Comparison of ENCODE assay signal across 15 cellular contexts in the genomic region with DNA sequence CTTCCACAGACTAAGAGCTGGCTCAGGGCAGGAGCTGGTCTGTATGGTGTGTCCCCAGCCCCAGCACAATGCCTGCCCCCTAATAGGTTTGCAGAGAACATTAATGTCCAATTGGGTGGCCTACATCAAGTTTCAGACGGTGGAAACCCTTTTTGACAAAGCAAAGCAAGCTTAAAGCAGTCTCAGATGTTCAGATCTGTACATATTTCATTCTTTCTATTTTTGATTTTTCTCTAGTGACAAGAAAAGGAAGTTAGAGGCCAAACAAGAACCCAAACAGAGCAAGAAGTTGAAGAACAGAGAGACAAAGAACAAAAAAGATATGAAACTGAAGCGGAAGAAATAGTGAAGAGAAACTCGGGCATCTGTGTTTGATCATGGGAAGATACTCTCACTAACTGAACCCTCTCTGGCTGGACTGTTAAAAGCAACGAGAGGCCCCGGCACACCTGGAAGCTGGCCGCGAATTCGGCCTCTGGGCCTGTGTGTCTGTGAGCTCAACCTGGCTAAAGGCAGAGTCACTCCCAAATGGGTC. TPM values are rescaled to one million over a fixed set of nuclear protein-coding genes. Genes with fewer than 3 reads are reported as not detected.
DNase-seq lines count a peak whose midpoint lies in the region; ATAC-seq and TF ChIP-seq lines count a peak whose summit lies in the region.
"Had no signal": no experiment of that assay in that cellular context is flagged by ENCODE, and none has a peak within 500 bp of the region (broad histone marks: within the 10 kb centered on the region; RNA-seq: fewer than 3 reads in every experiment).

No MANE protein-coding gene starts in this region.

- H3K27me3 Mint-ChIP-seq in activated CD4-positive, alpha-beta memory T cell treated with anti-CD3 and anti-CD28 coated beads for 36 hours: no peaks in the 10 kb centered on the region
- H3K27me3 Mint-ChIP-seq in activated CD4-positive, alpha-beta memory T cell treated with anti-CD3 and anti-CD28 coated beads, Interleukin-2, amount 10 ng/mL, durations not matched to agents 7 days and 5 days: no peaks in the 10 kb centered on the region

- POLR2A ChIA-PET in GM10248 (lab: Yijun Ruan, JAX): no interaction called here
- POLR2A ChIA-PET in activated CD4-positive, alpha-beta memory T cell treated with anti-CD3 and anti-CD28 coated beads for 36 hours (lab: Charles Lee): no interaction called here
- POLR2A ChIA-PET in activated CD4-positive, alpha-beta memory T cell treated with anti-CD3 and anti-CD28 coated beads, Interleukin-2, amount 10 ng/mL, durations not matched to agents 7 days and 5 days (lab: Charles Lee): no interaction called here

- H3K27ac ChIP-seq in SK-N-MC: peak overlapping the region; percentile 53

- H3K27ac Mint-ChIP-seq in activated CD4-positive, alpha-beta memory T cell treated with anti-CD3 and anti-CD28 coated beads for 36 hours: no peak overlapping the region
- no peak overlapping the region for H3K27ac Mint-ChIP-seq in activated CD4-positive, alpha-beta memory T cell treated with anti-CD3 and anti-CD28 coated beads, Interleukin-2, amount 10 ng/mL, durations not matched to agents 7 days and 5 days

- no peak overlapping the region for H3K9ac ChIP-seq in SK-N-MC (ENCODE audit: insufficient read length)

- no peak overlapping the region for H3K4me3 Mint-ChIP-seq in activated CD4-positive, alpha-beta memory T cell treated with anti-CD3 and anti-CD28 coated beads for 36 hours
- H3K4me3 Mint-ChIP-seq in activated CD4-positive, alpha-beta memory T cell treated with anti-CD3 and anti-CD28 coated beads, Interleukin-2, amount 10 ng/mL, durations not matched to agents 7 days and 5 days: no peak overlapping the region

- DNase-seq in GM10248 (ENCODE audit: extremely low spot score) (peak; percentile 67), SK-N-MC (ENCODE audit: low read depth, low spot score) (no peak), NCI-H510A treated with DMSO at 0.1 percent for 48 hours (lab: John Stamatoyannopoulos, UW) (no peak), activated gamma-delta T cell treated with Interleukin-2 at 50 U/mL for 16 hours (no peak)
- no peak for DNase-seq in activated CD4-positive, alpha-beta memory T cell treated with anti-CD3 and anti-CD28 coated beads for 36 hours
- no peak for DNase-seq in activated CD4-positive, alpha-beta memory T cell treated with anti-CD3 and anti-CD28 coated beads, Interleukin-2, amount 10 ng/mL, durations not matched to agents 7 days and 5 days
- DNase-seq: activated CD4-positive, alpha-beta T cell treated with anti-CD3 and anti-CD28 coated beads, Interleukin-2, amount 50 U/mL, for 48 hours; activated naive CD4-positive, alpha-beta T cell treated with anti-CD3 and anti-CD28 coated beads, Interleukin-2, amount 50 U/mL, for 16 hours; islet precursor cell; NCI-H1105; NCI-H446 treated with DMSO at 0.1 percent for 48 hours; stimulated activated CD8-positive, alpha-beta memory T cell treated with anti-CD3 and anti-CD28 coated beads, Interleukin-4, amount 100 ng/mL, for 48 hours; T-helper 9 cell had no signal

- no peak overlapping the region for H3K4me3 ChIP-seq in SK-N-MC

- peaks cover 99% of the 10 kb centered on the region for H3K36me3 ChIP-seq in SK-N-MC (ENCODE audit: insufficient read depth, low read length)

- H3K9me3 Mint-ChIP-seq in activated CD4-positive, alpha-beta memory T cell treated with anti-CD3 and anti-CD28 coated beads for 36 hours: no peaks in the 10 kb centered on the region
- H3K9me3 Mint-ChIP-seq in activated CD4-positive, alpha-beta memory T cell treated with anti-CD3 and anti-CD28 coated beads, Interleukin-2, amount 10 ng/mL, durations not matched to agents 7 days and 5 days: no peaks in the 10 kb centered on the region

- H3K36me3 Mint-ChIP-seq in activated CD4-positive, alpha-beta memory T cell treated with anti-CD3 and anti-CD28 coated beads for 36 hours: peaks cover 46% of the 10 kb centered on the region
- H3K36me3 Mint-ChIP-seq in activated CD4-positive, alpha-beta memory T cell treated with anti-CD3 and anti-CD28 coated beads, Interleukin-2, amount 10 ng/mL, durations not matched to agents 7 days and 5 days (ENCODE audit: low read depth): peaks cover 46% of the 10 kb centered on the region

- H3K4me1 Mint-ChIP-seq in activated CD4-positive, alpha-beta memory T cell treated with anti-CD3 and anti-CD28 coated beads for 36 hours (ENCODE audit: low read depth): no peaks in the 10 kb centered on the region
- no peaks in the 10 kb centered on the region for H3K4me1 Mint-ChIP-seq in activated CD4-positive, alpha-beta memory T cell treated with anti-CD3 and anti-CD28 coated beads, Interleukin-2, amount 10 ng/mL, durations not matched to agents 7 days and 5 days

- intact Hi-C loops in activated CD4-positive, alpha-beta memory T cell treated with anti-CD3 and anti-CD28 coated beads for 36 hours (cut with micrococcal nuclease): no loop called here

- H3K9me3 ChIP-seq in SK-N-MC (ENCODE audit: low read depth, low read length): no peaks in the 10 kb centered on the region

- ATAC-seq in GM19035 (IDR thresholded peaks at IDR 0.05; ENCODE audit: unreplicated experiment) (peak; percentile 43), HG02884 (IDR thresholded peaks at IDR 0.05; ENCODE audit: unreplicated experiment) (peak; percentile 50)

- CTCF ChIA-PET in GM10248 (lab: Yijun Ruan, JAX): interaction anchor here (0.8 to 2.2 kb wide), 3 partner anchors 8 to 175 kb away, joined by 3 to 6 read pairs (median 4); no protein-coding TSS in a partner anchor
- CTCF ChIA-PET in activated CD4-positive, alpha-beta memory T cell treated with anti-CD3 and anti-CD28 coated beads for 36 hours (lab: Charles Lee): no interaction called here
- CTCF ChIA-PET in activated CD4-positive, alpha-beta memory T cell treated with anti-CD3 and anti-CD28 coated beads, Interleukin-2, amount 10 ng/mL, durations not matched to agents 7 days and 5 days (lab: Charles Lee): interaction anchor here (1.6 kb wide), 1 partner anchor 28 kb away, joined by 4 read pairs; no protein-coding TSS in a partner anchor

- TF ChIP-seq CTCF in GM10248 (IDR thresholded peaks at IDR 0.05; ENCODE audit: control extremely low read depth, extremely low read depth, low read depth, missing control alignments): no peak

RNA-seq across cellular contexts. Expression of a gene that starts 40.5 kb away (rescaled TPM):
- 10 to 100 TPM; 84.7 to 87.6 TPM for total RNA-seq in activated CD4-positive, alpha-beta memory T cell treated with anti-CD3 and anti-CD28 coated beads for 36 hours
- total RNA-seq in activated CD4-positive, alpha-beta memory T cell treated with anti-CD3 and anti-CD28 coated beads, Interleukin-2, amount 10 ng/mL, durations not matched to agents 7 days and 5 days: 10 to 100 TPM; 52.9 to 57.8 TPM
